Comparison of ENCODE assay signal across 14 cellular contexts in genomic region chr11:69018924-69019323, GRCh38. TPM values are rescaled to one million over a fixed set of nuclear protein-coding genes. Genes with fewer than 3 reads are reported as not detected.
A peak's percentile ranks its signal among the peaks of the same experiment; 100 is the strongest.
DNase-seq lines count a peak whose midpoint lies in the region; ATAC-seq and TF ChIP-seq lines count a peak whose summit lies in the region.
"Had no signal": no experiment of that assay in that cellular context is flagged by ENCODE, and none has a peak within 500 bp of the region (broad histone marks: within the 10 kb centered on the region; RNA-seq: fewer than 3 reads in every experiment).

No MANE protein-coding gene starts in this region.

- no peak overlapping the region for H3K4me2 ChIP-seq in GM23248 (ENCODE audit: unreplicated experiment)

- H3K27me3 ChIP-seq in GM23248 (replicated peaks; ENCODE audit: insufficient read depth) (no peaks in the 10 kb centered on the region), brain microvascular endothelial cell (replicated peaks) (no peaks in the 10 kb centered on the region), muscle layer of duodenum (ENCODE audit: low read depth, low read length) (no peaks in the 10 kb centered on the region), left lung (peaks cover 0 to 17% of the 10 kb centered on the region in 2 donors)

- H3K36me3 ChIP-seq in GM23248 (ENCODE audit: low read depth) = no peaks in the 10 kb centered on the region
- H3K36me3 ChIP-seq in brain microvascular endothelial cell (replicated peaks) = no peaks in the 10 kb centered on the region
- no peaks in the 10 kb centered on the region for H3K36me3 ChIP-seq in muscle layer of duodenum (ENCODE audit: control insufficient read depth in 1 of 2, insufficient read depth in 2 of 2, low read length in 2 of 2)
- no peaks in the 10 kb centered on the region for H3K36me3 ChIP-seq in left lung

- H3K9ac ChIP-seq in GM23248 = peak overlapping the region; percentile 49

- intact Hi-C loops in left lung (cut with DNase I) = no loop called here

- DNase-seq in GM23248 (peak; percentile 91), brain microvascular endothelial cell (no peak), left lung (no peak)
- no peak for DNase-seq in stimulated activated CD4-positive, alpha-beta T cell treated with anti-CD3 and anti-CD28 coated beads, Interleukin-15, amount 100 ng/mL, for 24 hours
- DNase-seq: activated CD8-positive, alpha-beta T cell treated with anti-CD3 and anti-CD28 coated beads for 36 hours; CD8-positive, alpha-beta memory T cell; left colon; NCI-H1105 had no signal

- H3K4me3 ChIP-seq in GM23248 (no peak overlapping the region), brain microvascular endothelial cell (ENCODE audit: low read depth, low read length) (no peak overlapping the region), muscle layer of duodenum (ENCODE audit: low read depth in 1 of 2, low read length in 2 of 2) (no peak overlapping the region), left lung (no peak overlapping the region)

- 16 to 18% methylated on average over 13 of the region's 13 CpGs for WGBS in GM23248 (ENCODE audit: low coverage in 1 of 2, low lambda C conversion rate in 2 of 2, missing lambda C conversion rate in 2 of 2), 2 experiments

- H3K27ac ChIP-seq in GM23248 (peak overlapping the region; percentile 45), brain microvascular endothelial cell (no peak overlapping the region), muscle layer of duodenum (ENCODE audit: low read length) (peak overlapping the region; percentile 39), left lung (no peak overlapping the region)

- no peak for ATAC-seq in left lung
- ATAC-seq in GM18868 (IDR thresholded peaks at IDR 0.05; ENCODE audit: unreplicated experiment) = no peak
- ATAC-seq in GM18909 (IDR thresholded peaks at IDR 0.05; ENCODE audit: poor library complexity, unreplicated experiment) = no peak
- ATAC-seq: activated CD8-positive, alpha-beta T cell treated with anti-CD3 and anti-CD28 coated beads for 36 hours; left colon had no signal

- no peaks in the 10 kb centered on the region for H3K9me3 ChIP-seq in GM23248 (ENCODE audit: low read depth)
- no peaks in the 10 kb centered on the region for H3K9me3 ChIP-seq in muscle layer of duodenum (ENCODE audit: control insufficient read depth in 1 of 2, low read length in 2 of 2)
- no peaks in the 10 kb centered on the region for H3K9me3 ChIP-seq in left lung

- H3K4me1 ChIP-seq in GM23248 (ENCODE audit: insufficient read depth) (peaks cover 4% of the 10 kb centered on the region; the same call in 1 of the 2 replicates), muscle layer of duodenum (ENCODE audit: control insufficient read depth in 1 of 2, insufficient read depth in 2 of 2, low read length in 2 of 2) (peaks cover 0 to 1% of the 10 kb centered on the region in 2 donors), left lung (peaks cover 0 to 3% of the 10 kb centered on the region in 2 donors)

- TF ChIP-seq CTCF in brain microvascular endothelial cell (IDR thresholded peaks at IDR 0.05; ENCODE audit: low read depth, low read length, missing control alignments) = peak; percentile 9
- TF ChIP-seq CTCF in left lung (IDR thresholded peaks at IDR 0.05) = no peak

- H3K9me2 ChIP-seq in GM23248 (ENCODE audit: insufficient read depth) = no peaks in the 10 kb centered on the region

- no peaks in the 10 kb centered on the region for H3F3A ChIP-seq in GM23248 (ENCODE audit: insufficient read depth)

- no peaks in the 10 kb centered on the region for H4K20me1 ChIP-seq in GM23248 (ENCODE audit: insufficient read depth)

- in situ Hi-C loops in GM23248 (cut with MboI) = no loop called here
- in situ Hi-C loops in brain microvascular endothelial cell (cut with HindIII; ENCODE audit: low pct_ligation_motif_present, low sequenced_read_pairs) = no loop called here

- no peak overlapping the region for H2AFZ ChIP-seq in GM23248

- H3K79me2 ChIP-seq in GM23248 (ENCODE audit: insufficient read depth) = no peaks in the 10 kb centered on the region

RNA-seq across cellular contexts. Expression of gene MRGPRF, which starts 5.9 kb away (rescaled TPM):
- total RNA-seq in GM23248 (2014; rRNA removed; shearing (Covaris generic)) = 25.3 and 36.0 TPM in 2 replicates
- 20.7 and 21.2 TPM in 2 replicates for polyA plus RNA-seq in GM23248 (2016; fragmentation: Nextera tagmentation; extraction: Ambion mirVana)
- 10 to 100 TPM; 12.6 to 22.6 TPM for total RNA-seq in left lung
- total RNA-seq: activated CD8-positive, alpha-beta T cell treated with anti-CD3 and anti-CD28 coated beads for 36 hours; CD8-positive, alpha-beta memory T cell had no signal
- polyA plus RNA-seq: CD8-positive, alpha-beta memory T cell had no signal

RNA-seq across cellular contexts. Expression of gene TPCN2, which starts 29.8 kb away (rescaled TPM):
- total RNA-seq in GM23248 (2014; rRNA removed; shearing (Covaris generic)) = 7.1 and 10.2 TPM in 2 replicates
- 8.5 and 8.7 TPM in 2 replicates for polyA plus RNA-seq in GM23248 (2016; fragmentation: Nextera tagmentation; extraction: Ambion mirVana)
- 10 to 100 TPM; 14.7 to 22.0 TPM for total RNA-seq in left lung

RNA-seq across cellular contexts. Expression of gene MRGPRD, which starts 38.1 kb away (rescaled TPM):
- total RNA-seq in GM23248 (2014; rRNA removed; shearing (Covaris generic)) = not detected in 2 replicates
- not detected in 2 replicates for polyA plus RNA-seq in GM23248 (2016; fragmentation: Nextera tagmentation; extraction: Ambion mirVana)
- total RNA-seq in left lung = not detected
- total RNA-seq: activated CD8-positive, alpha-beta T cell treated with anti-CD3 and anti-CD28 coated beads for 36 hours; CD8-positive, alpha-beta memory T cell; epithelial cell of proximal tubule; left colon; progenitor cell of endocrine pancreas; subcutaneous adipose tissue had no signal
- polyA plus RNA-seq: CD8-positive, alpha-beta memory T cell had no signal

Comparison
In these comparisons a context has a peak if more than half of its experiments do, and no peak if none do; other contexts are left out.
1. H3K27ac ChIP-seq: peak in GM23248 (single experiment) and muscle layer of duodenum (single experiment); none in brain microvascular endothelial cell (single experiment) and left lung (0 of 2).